In genomic region chr2:237577956-237578870, GRCh38 we compare ENCODE assay signal across 29 cellular contexts. TPM values are rescaled to one million over a fixed set of nuclear protein-coding genes. Genes with fewer than 3 reads are reported as not detected.
"Had no signal": no experiment of that assay in that cellular context is flagged by ENCODE, and none has a peak within 500 bp of the region (broad histone marks: within the 10 kb centered on the region; RNA-seq: fewer than 3 reads in every experiment).

No MANE protein-coding gene starts in this region.

- H3K4me3 ChIP-seq: MG63 had no signal

- H3K27ac Mint-ChIP-seq: activated CD8-positive, alpha-beta memory T cell treated with anti-CD3 and anti-CD28 coated beads, Interleukin-2, amount 10 ng/mL, durations not matched to agents 7 days and 5 days; activated naive CD4-positive, alpha-beta T cell treated with anti-CD3 and anti-CD28 coated beads, Interleukin-2, amount 50 U/mL, for 72 hours; activated naive CD8-positive, alpha-beta T cell treated with anti-CD3 and anti-CD28 coated beads, Interleukin-2, amount 50 U/mL, for 24 hours; T-helper 17 cell had no signal

- H3K4me3 Mint-ChIP-seq: activated CD8-positive, alpha-beta memory T cell treated with anti-CD3 and anti-CD28 coated beads, Interleukin-2, amount 10 ng/mL, durations not matched to agents 7 days and 5 days; activated naive CD8-positive, alpha-beta T cell treated with anti-CD3 and anti-CD28 coated beads, Interleukin-2, amount 50 U/mL, for 24 hours; activated T-cell treated with anti-CD3 and anti-CD28 coated beads, Interleukin-2, amount 50 U/mL, for 4 hours; T-helper 17 cell; WTC11 had no signal

- H3K9me3 ChIP-seq: MG63 had no signal

- ATAC-seq: activated CD8-positive, alpha-beta memory T cell treated with anti-CD3 and anti-CD28 coated beads, Interleukin-2, amount 10 ng/mL, durations not matched to agents 7 days and 5 days; activated naive CD4-positive, alpha-beta T cell treated with anti-CD3 and anti-CD28 coated beads, Interleukin-2, amount 50 U/mL, for 72 hours; activated naive CD8-positive, alpha-beta T cell treated with anti-CD3 and anti-CD28 coated beads, Interleukin-2, amount 50 U/mL, for 24 hours; activated T-cell treated with anti-CD3 and anti-CD28 coated beads, Interleukin-2, amount 50 U/mL, for 4 hours; T-helper 17 cell; WTC11 had no signal

- H3K9me3 Mint-ChIP-seq: activated naive CD4-positive, alpha-beta T cell treated with anti-CD3 and anti-CD28 coated beads, Interleukin-2, amount 50 U/mL, for 72 hours; activated naive CD8-positive, alpha-beta T cell treated with anti-CD3 and anti-CD28 coated beads, Interleukin-2, amount 50 U/mL, for 24 hours; activated T-cell treated with anti-CD3 and anti-CD28 coated beads, Interleukin-2, amount 50 U/mL, for 4 hours; WTC11 had no signal

- H3K4me1 Mint-ChIP-seq: T-helper 17 cell had no signal

- H3K27me3 ChIP-seq: MG63 had no signal

- H3K36me3 Mint-ChIP-seq: activated CD8-positive, alpha-beta memory T cell treated with anti-CD3 and anti-CD28 coated beads, Interleukin-2, amount 10 ng/mL, durations not matched to agents 7 days and 5 days; activated naive CD4-positive, alpha-beta T cell treated with anti-CD3 and anti-CD28 coated beads, Interleukin-2, amount 50 U/mL, for 72 hours had no signal

- H3K36me3 ChIP-seq: MG63 had no signal

- DNase-seq: activated CD4-positive, alpha-beta T cell treated with anti-CD3 and anti-CD28 coated beads for 48 hours; activated CD4-positive, alpha-beta T cell treated with anti-CD3 and anti-CD28 coated beads, Interleukin-2, amount 50 U/mL, for 48 hours; activated CD4-positive, CD25-positive, alpha-beta regulatory T cell treated with anti-CD3 and anti-CD28 coated beads, Interleukin-2, amount 50 U/mL, for 72 hours; activated CD8-positive, alpha-beta memory T cell treated with anti-CD3 and anti-CD28 coated beads, Interleukin-2, amount 10 ng/mL, durations not matched to agents 7 days and 5 days; activated effector memory CD4-positive, alpha-beta T cell treated with anti-CD3 and anti-CD28 coated beads, Interleukin-2, amount 50 U/mL, for 16 hours; activated naive CD4-positive, alpha-beta T cell treated with Interleukin-2 at 50 U/mL for 16 hours; activated naive CD8-positive, alpha-beta T cell treated with anti-CD3 and anti-CD28 coated beads, Interleukin-2, amount 50 U/mL, for 24 hours; activated T-cell treated with anti-CD3 and anti-CD28 coated beads, Interleukin-2, amount 50 U/mL, for 4 hours; amygdala; caudate nucleus; MG63; MV-4-11; NCI-H1092 treated with DMSO at 0.1 percent for 48 hours; NCI-H1436 treated with DMSO at 0.1 percent for 48 hours; NCI-H2029; NCI-H2107; NCI-H2171 treated with DMSO at 0.1 percent for 48 hours; NCI-H226; NCI-H526; NCI-H82; SIG-M5; T-helper 17 cell; T-helper 9 cell had no signal

RNA-seq across cellular contexts. Expression of gene PRLH, which starts 11.8 kb away (rescaled TPM):
- total RNA-seq: activated CD8-positive, alpha-beta memory T cell treated with anti-CD3 and anti-CD28 coated beads, Interleukin-2, amount 10 ng/mL, durations not matched to agents 7 days and 5 days; activated naive CD4-positive, alpha-beta T cell treated with anti-CD3 and anti-CD28 coated beads, Interleukin-2, amount 50 U/mL, for 72 hours; activated T-cell treated with anti-CD3 and anti-CD28 coated beads, Interleukin-2, amount 50 U/mL, for 4 hours; cerebellum; NCI-H460; OCI-LY7; RPMI7951; T-helper 17 cell; WTC11 had no signal

RNA-seq across cellular contexts. Expression of gene RAB17, which starts 12.3 kb away (rescaled TPM):
- total RNA-seq: activated CD8-positive, alpha-beta memory T cell treated with anti-CD3 and anti-CD28 coated beads, Interleukin-2, amount 10 ng/mL, durations not matched to agents 7 days and 5 days; OCI-LY7; T-helper 17 cell had no signal
